8 cellular contexts compared by ENCODE assay signal in the genomic region with DNA sequence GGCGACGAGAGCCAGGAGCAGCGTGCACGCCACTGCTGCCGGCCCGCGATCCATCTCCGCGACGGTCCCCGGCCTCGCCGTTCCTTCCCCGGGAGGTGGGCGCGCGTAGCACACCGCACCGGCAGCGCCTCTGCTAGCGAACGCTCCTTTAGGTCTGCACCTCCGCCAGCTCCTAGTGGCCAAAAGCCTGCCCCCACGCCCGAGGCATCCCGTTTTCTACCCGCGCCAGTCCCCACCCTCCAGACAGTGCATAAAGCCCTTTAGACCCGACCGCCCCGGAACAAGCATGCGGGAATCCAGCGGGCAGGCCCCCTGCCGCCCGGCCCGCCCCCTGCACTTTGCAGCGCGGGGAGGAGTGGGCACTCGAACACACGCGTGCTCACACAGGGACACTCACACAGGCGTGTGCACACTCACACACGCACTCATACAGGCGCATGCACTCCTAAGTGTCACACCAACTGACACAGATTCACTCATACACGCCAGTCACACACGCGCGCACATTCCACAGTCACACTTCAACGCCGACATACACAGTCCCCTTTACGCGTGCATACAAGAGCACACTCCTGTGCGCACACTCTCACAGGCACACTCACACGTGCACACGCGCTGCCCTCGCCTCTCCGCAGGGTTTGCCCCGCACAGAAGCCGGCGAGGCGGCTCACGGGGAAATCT. TPM values are rescaled to one million over a fixed set of nuclear protein-coding genes. Genes with fewer than 3 reads are reported as not detected.
A peak's percentile ranks its signal among the peaks of the same experiment; 100 is the strongest.
DNase-seq lines count a peak whose midpoint lies in the region; ATAC-seq and TF ChIP-seq lines count a peak whose summit lies in the region.

A gene (minus strand): TSS at position 189 of the 681 bp plus-strand sequence. CDS start 135 bp downstream, at position 54.

- no peak for TF ChIP-seq POLR2A in NB4 (IDR thresholded peaks at IDR 0.05; ENCODE audit: extremely low read depth, insufficient read length)

- POLR2A ChIA-PET in CD4-positive, alpha-beta T cell (lab: Charles Lee): no interaction called here

- intact Hi-C loops in CD4-positive, alpha-beta T cell (cut with DNase I, micrococcal nuclease): no loop called here
- intact Hi-C loops in sciatic nerve (cut with DNase I): no loop called here

- no peak for TF ChIP-seq CTCF in CD4-positive, alpha-beta T cell (IDR thresholded peaks at IDR 0.05)
- TF ChIP-seq CTCF in NB4 (IDR thresholded peaks at IDR 0.05; ENCODE audit: low read depth, low read length): peak; percentile 3

- no peak within 1 kb of the TSS for H3K27ac Mint-ChIP-seq in CD4-positive, alpha-beta T cell

- H3K9ac ChIP-seq in iPS-15b (ENCODE audit: low read depth, low read length): no peak within 1 kb of the TSS

- no peak within 1 kb of the TSS for H3K27ac ChIP-seq in CD4-positive, alpha-beta T cell (ENCODE audit: low read depth, low read length)
- H3K27ac ChIP-seq in angular gyrus (ENCODE audit: low read depth, low read length): peak within 1 kb of the TSS; percentile 62

- peaks cover 40% of the 10 kb centered on the region for H3K27me3 ChIP-seq in CD4-positive, alpha-beta T cell (ENCODE audit: control insufficient read depth, insufficient read depth, low read length)
- peaks cover 57% of the 10 kb centered on the region for H3K27me3 ChIP-seq in iPS-15b (ENCODE audit: control insufficient read depth, insufficient read depth, low read length)

- H3K4me1 ChIP-seq in iPS-15b (ENCODE audit: control insufficient read depth, insufficient read depth, low read length): peaks cover 2% of the 10 kb centered on the region

- peaks cover 10% of the 10 kb centered on the region for H3K36me3 Mint-ChIP-seq in CD4-positive, alpha-beta T cell (ENCODE audit: low read depth)

- H3K4me3 ChIP-seq in NB4 (ENCODE audit: low read depth, low read length) (no peak within 1 kb of the TSS), iPS-15b (ENCODE audit: low read depth, low read length) (peak within 1 kb of the TSS; percentile 52)

- H3K9me3 Mint-ChIP-seq in CD4-positive, alpha-beta T cell: no peaks in the 10 kb centered on the region

- peaks cover 63% of the 10 kb centered on the region for H3K27me3 Mint-ChIP-seq in CD4-positive, alpha-beta T cell

- CTCF ChIA-PET in CD4-positive, alpha-beta T cell (lab: Charles Lee): no interaction called here

- H3K36me3 ChIP-seq in iPS-15b (ENCODE audit: control insufficient read depth, insufficient read depth, low read length): no peaks in the 10 kb centered on the region

- ATAC-seq in CD4-positive, alpha-beta T cell (ENCODE audit: poor library complexity): peak; percentile 30
- ATAC-seq in sciatic nerve (peak; percentile 13), GM21529 (IDR thresholded peaks at IDR 0.05; ENCODE audit: unreplicated experiment) (no peak), GM19395 (IDR thresholded peaks at IDR 0.05; ENCODE audit: unreplicated experiment) (no peak)

- H3K4me3 Mint-ChIP-seq in CD4-positive, alpha-beta T cell: peak within 1 kb of the TSS; percentile 85

- DNase-seq in CD4-positive, alpha-beta T cell: peak in 4 of 10 experiments; percentile 2 to 34 (median 14)
- peak; percentile 15 for DNase-seq in NB4 (ENCODE audit: low read depth)
- no peak for DNase-seq in sciatic nerve (ENCODE audit: low spot score)
- no peak for DNase-seq in KG1 (lab: John Stamatoyannopoulos, UW)

- H3K4me1 Mint-ChIP-seq in CD4-positive, alpha-beta T cell (ENCODE audit: low read depth): peaks cover 31% of the 10 kb centered on the region

- no peaks in the 10 kb centered on the region for H3K9me3 ChIP-seq in CD4-positive, alpha-beta T cell (ENCODE audit: control insufficient read depth, low read length)
- H3K9me3 ChIP-seq in iPS-15b (ENCODE audit: control insufficient read depth, insufficient read depth, low read length): no peaks in the 10 kb centered on the region

RNA-seq across cellular contexts. Expression of the gene that starts here (rescaled TPM):
- under 1 TPM in 1 of 2 experiments, not detected in 1; 0.03 TPM for total RNA-seq in CD4-positive, alpha-beta T cell
- 0.89 TPM for total RNA-seq in sciatic nerve

Comparison
In these comparisons a context has a peak if more than half of its experiments do, and no peak if none do; other contexts are left out.
1. Peak in ATAC-seq in CD4-positive, alpha-beta T cell; RNA of the gene not detected or under 1 TPM.
2. Peak in ATAC-seq in sciatic nerve; RNA of the gene not detected or under 1 TPM.